18 cellular contexts compared by ENCODE assay signal in the genomic region with DNA sequence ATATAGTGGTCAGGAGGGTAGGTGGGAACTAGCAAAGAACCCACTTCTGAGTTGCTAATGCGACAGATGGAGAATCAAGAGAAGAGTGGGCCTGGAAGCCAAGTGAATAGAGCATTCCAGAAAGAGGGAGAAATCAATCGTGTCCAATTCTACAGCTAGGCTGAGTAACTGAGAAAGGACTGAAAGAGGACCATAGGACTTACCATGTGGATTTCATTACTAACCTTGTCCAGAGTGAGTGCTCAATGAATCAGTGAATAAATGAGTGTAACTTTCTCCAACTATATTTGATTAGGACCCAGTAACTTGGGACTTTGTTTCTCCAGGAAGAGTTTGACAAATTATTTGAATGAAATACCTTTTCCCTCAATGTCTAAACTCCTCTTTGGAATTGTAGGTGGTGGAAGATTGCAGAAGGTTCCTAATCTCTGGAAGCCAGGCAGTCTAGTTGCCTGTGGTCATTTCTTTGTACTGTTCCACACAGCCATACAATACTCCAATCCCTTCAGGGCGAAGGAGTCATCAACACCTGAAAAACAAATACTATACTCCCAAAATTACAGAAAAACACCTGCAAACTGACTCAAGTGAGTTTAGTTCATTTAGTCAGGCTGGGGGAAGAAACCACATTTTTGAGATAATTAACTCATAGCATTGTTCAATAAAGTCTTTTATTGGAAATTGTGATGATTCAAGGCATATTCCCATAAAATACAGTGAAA. TPM values are rescaled to one million over a fixed set of nuclear protein-coding genes. Genes with fewer than 3 reads are reported as not detected.
"Had no signal": no experiment of that assay in that cellular context is flagged by ENCODE, and none has a peak within 500 bp of the region (broad histone marks: within the 10 kb centered on the region; RNA-seq: fewer than 3 reads in every experiment).

No MANE protein-coding gene starts in this region.

- H3K9me3 Mint-ChIP-seq: activated naive CD8-positive, alpha-beta T cell treated with anti-CD3 and anti-CD28 coated beads, Interleukin-2, amount 10 ng/mL, durations not matched to agents 7 days and 5 days; activated T-cell treated with anti-CD3 and anti-CD28 coated beads, Interleukin-2, amount 50 U/mL, for 4 hours; memory B cell; natural killer cell treated with Interleukin-12 subunit alpha and Interleukin-12 subunit beta and Interleukin-15 and Interleukin-18, amount 100 ng/mL, for 72 hours had no signal

- H3K4me3 ChIP-seq: ascending aorta, prostate gland had no signal

- DNase-seq: activated CD4-positive, alpha-beta T cell treated with anti-CD3 and anti-CD28 coated beads for 1 hour; activated CD4-positive, alpha-beta T cell treated with anti-CD3 and anti-CD28 coated beads, Interleukin-2, amount 50 U/mL, for 48 hours; activated gamma-delta T cell; activated naive CD8-positive, alpha-beta T cell treated with anti-CD3 and anti-CD28 coated beads, Interleukin-2, amount 10 ng/mL, durations not matched to agents 7 days and 5 days; activated T-cell treated with anti-CD3 and anti-CD28 coated beads, Interleukin-2, amount 50 U/mL, for 4 hours; head of caudate nucleus; nucleus accumbens; stimulated activated CD4-positive, alpha-beta T cell treated with anti-CD3 and anti-CD28 coated beads, Interleukin-12 subunit alpha, Interleukin-12 subunit beta, amount 100 ng/mL, for 4 hours; stimulated activated naive CD4-positive, alpha-beta T cell; T-helper 9 cell had no signal

- H3K4me3 Mint-ChIP-seq: activated naive CD8-positive, alpha-beta T cell treated with anti-CD3 and anti-CD28 coated beads, Interleukin-2, amount 10 ng/mL, durations not matched to agents 7 days and 5 days; activated T-cell treated with anti-CD3 and anti-CD28 coated beads, Interleukin-2, amount 50 U/mL, for 4 hours; memory B cell; natural killer cell treated with Interleukin-12 subunit alpha and Interleukin-12 subunit beta and Interleukin-15 and Interleukin-18, amount 100 ng/mL, for 72 hours; type B pancreatic cell had no signal

- H3K36me3 Mint-ChIP-seq: activated naive CD8-positive, alpha-beta T cell treated with anti-CD3 and anti-CD28 coated beads, Interleukin-2, amount 10 ng/mL, durations not matched to agents 7 days and 5 days; memory B cell; natural killer cell treated with Interleukin-12 subunit alpha and Interleukin-12 subunit beta and Interleukin-15 and Interleukin-18, amount 100 ng/mL, for 72 hours; type B pancreatic cell had no signal

- H3K27me3 ChIP-seq: ascending aorta had no signal

- ATAC-seq: activated T-cell treated with anti-CD3 and anti-CD28 coated beads, Interleukin-2, amount 50 U/mL, for 4 hours; left lobe of liver; natural killer cell treated with Interleukin-12 subunit alpha and Interleukin-12 subunit beta and Interleukin-15 and Interleukin-18, amount 100 ng/mL, for 72 hours had no signal

- H3K36me3 ChIP-seq: ascending aorta, prostate gland had no signal

- FAIRE-seq: endometrium, islet of Langerhans had no signal

- H3K4me1 ChIP-seq: prostate gland had no signal

- H3K9me3 ChIP-seq: ascending aorta, prostate gland had no signal

- H3K27ac ChIP-seq: ascending aorta, prostate gland had no signal

- H3K27ac Mint-ChIP-seq: activated naive CD8-positive, alpha-beta T cell treated with anti-CD3 and anti-CD28 coated beads, Interleukin-2, amount 10 ng/mL, durations not matched to agents 7 days and 5 days; memory B cell; natural killer cell treated with Interleukin-12 subunit alpha and Interleukin-12 subunit beta and Interleukin-15 and Interleukin-18, amount 100 ng/mL, for 72 hours; type B pancreatic cell had no signal

RNA-seq across cellular contexts. Expression of gene F2RL1, which starts 2.6 kb away (rescaled TPM):
- total RNA-seq: natural killer cell treated with Interleukin-12 subunit alpha and Interleukin-12 subunit beta and Interleukin-15 and Interleukin-18, amount 100 ng/mL, for 72 hours had no signal

RNA-seq across cellular contexts. Expression of gene S100Z, which starts 33.5 kb away (rescaled TPM):
- total RNA-seq: ascending aorta; left lobe of liver; natural killer cell treated with Interleukin-12 subunit alpha and Interleukin-12 subunit beta and Interleukin-15 and Interleukin-18, amount 100 ng/mL, for 72 hours had no signal
